6 cellular contexts compared by ENCODE assay signal in genomic region chr6:132423839-132424238, GRCh38.
"Had no signal": no experiment of that assay in that cellular context is flagged by ENCODE, and none has a peak within 500 bp of the region (broad histone marks: within the 10 kb centered on the region; RNA-seq: fewer than 3 reads in every experiment).

No MANE protein-coding gene starts in this region.

- H3K27ac ChIP-seq: HL-60, KMS-11 had no signal

- DNase-seq: IMR-90, KBM-7, KG1 had no signal

- H3K4me3 ChIP-seq: K562 had no signal
